In the genomic region with DNA sequence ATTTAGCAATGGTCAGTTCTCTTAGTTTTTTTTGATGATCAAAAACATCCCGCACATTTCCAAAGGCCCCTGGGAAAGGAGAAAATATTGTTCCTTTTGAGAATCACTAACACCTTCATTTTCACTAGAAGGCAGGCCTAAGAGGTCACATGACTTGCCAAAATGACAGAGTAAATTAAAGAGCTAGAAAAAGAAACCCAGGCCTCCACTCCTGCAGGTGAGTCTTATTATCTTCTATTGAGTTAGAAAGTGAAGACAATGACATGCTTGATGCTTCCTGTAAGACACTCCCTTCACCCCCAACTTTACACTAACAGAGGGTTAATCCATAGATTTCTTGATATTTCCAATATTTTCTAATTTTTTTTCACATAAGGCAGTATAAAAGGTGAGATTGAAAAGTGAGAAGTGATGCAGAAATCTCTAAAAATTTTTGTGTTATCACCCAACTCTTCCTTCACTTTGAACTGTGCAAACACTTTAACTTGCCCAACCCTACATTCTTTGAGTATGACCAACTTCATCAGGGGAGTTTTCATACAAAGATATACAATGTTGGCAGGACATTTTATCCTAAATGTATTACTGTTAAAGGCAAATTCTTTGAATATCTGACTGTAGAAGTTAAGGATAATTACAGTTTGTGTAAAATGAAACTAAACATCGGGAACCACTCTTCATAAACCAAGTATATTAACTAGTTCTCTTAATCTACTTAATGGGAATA, we compare ENCODE assay signal across 15 cellular contexts. TPM values are rescaled to one million over a fixed set of nuclear protein-coding genes. Genes with fewer than 3 reads are reported as not detected.
DNase-seq lines count a peak whose midpoint lies in the region; ATAC-seq, FAIRE-seq and TF ChIP-seq lines count a peak whose summit lies in the region.
"Had no signal": no experiment of that assay in that cellular context is flagged by ENCODE, and none has a peak within 500 bp of the region (broad histone marks: within the 10 kb centered on the region; RNA-seq: fewer than 3 reads in every experiment).

No MANE protein-coding gene starts in this region.

- H3K27me3 ChIP-seq in MG63: no peaks in the 10 kb centered on the region
- H3K27me3 ChIP-seq in bronchial epithelial cell (ENCODE audit: control insufficient read depth, insufficient read depth, low read length): no peaks in the 10 kb centered on the region
- no peaks in the 10 kb centered on the region for H3K27me3 ChIP-seq in left lung
- no peaks in the 10 kb centered on the region for H3K27me3 ChIP-seq in stomach
- H3K27me3 ChIP-seq: neutrophil had no signal

- TF ChIP-seq POLR2A in stomach (IDR thresholded peaks at IDR 0.05): no peak

- H3K36me3 Mint-ChIP-seq in Calu3 (ENCODE audit: insufficient read depth, unreplicated experiment): no peaks in the 10 kb centered on the region
- H3K36me3 Mint-ChIP-seq: activated naive CD8-positive, alpha-beta T cell treated with anti-CD3 and anti-CD28 coated beads, Interleukin-2, amount 10 ng/mL, durations not matched to agents 7 days and 5 days had no signal

- H3K4me3 Mint-ChIP-seq in Calu3 (ENCODE audit: low read depth, unreplicated experiment): no peak overlapping the region
- H3K4me3 Mint-ChIP-seq: activated naive CD8-positive, alpha-beta T cell treated with anti-CD3 and anti-CD28 coated beads, Interleukin-2, amount 10 ng/mL, durations not matched to agents 7 days and 5 days had no signal

- no peak for TF ChIP-seq CTCF in Calu3 (IDR thresholded peaks at IDR 0.05; ENCODE audit: unreplicated experiment)
- TF ChIP-seq CTCF in bronchial epithelial cell (IDR thresholded peaks at IDR 0.05; ENCODE audit: insufficient read depth, low read length, severe bottlenecking): no peak
- TF ChIP-seq CTCF in left lung (IDR thresholded peaks at IDR 0.05): no peak
- no peak for TF ChIP-seq CTCF in stomach (IDR thresholded peaks at IDR 0.05)

- H3K27ac ChIP-seq in left lung: peak overlapping the region; percentile 28 to 33
- no peak overlapping the region for H3K27ac ChIP-seq in stomach
- H3K27ac ChIP-seq: neutrophil had no signal

- no peak for FAIRE-seq in bronchial epithelial cell (lab: Jason Lieb, UNC)
- FAIRE-seq: H1, small intestine had no signal

- no peak for TF ChIP-seq EP300 in stomach (IDR thresholded peaks at IDR 0.05)

- DNase-seq in Calu3 (no peak), MG63 (no peak), bronchial epithelial cell (ENCODE audit: low read depth) (peak; percentile 71), left lung (no peak), stomach (no peak), NCI-H2029 (lab: John Stamatoyannopoulos, UW) (no peak), NCI-H2227 (lab: John Stamatoyannopoulos, UW; ENCODE audit: unreplicated experiment) (no peak)
- DNase-seq: activated naive CD8-positive, alpha-beta T cell treated with anti-CD3 and anti-CD28 coated beads, Interleukin-2, amount 10 ng/mL, durations not matched to agents 7 days and 5 days; NCI-H2081; small intestine; stimulated activated naive CD8-positive, alpha-beta T cell treated with anti-CD3 and anti-CD28 coated beads, Interleukin-15, Interleukin-2, amounts not matched to agents 100 U/mL and 50 U/mL, for 24 hours; T-helper 2 cell had no signal

- H3K4me1 Mint-ChIP-seq in Calu3 (ENCODE audit: low read depth, unreplicated experiment): peaks cover 23% of the 10 kb centered on the region

- no peaks in the 10 kb centered on the region for H3K9me3 ChIP-seq in MG63
- no peaks in the 10 kb centered on the region for H3K9me3 ChIP-seq in left lung
- no peaks in the 10 kb centered on the region for H3K9me3 ChIP-seq in stomach
- H3K9me3 ChIP-seq: neutrophil had no signal

- peak overlapping the region; percentile 60 for H3K27ac Mint-ChIP-seq in Calu3 (ENCODE audit: unreplicated experiment)
- H3K27ac Mint-ChIP-seq: activated naive CD8-positive, alpha-beta T cell treated with anti-CD3 and anti-CD28 coated beads, Interleukin-2, amount 10 ng/mL, durations not matched to agents 7 days and 5 days had no signal

- CTCF ChIA-PET in Calu3 (lab: Charles Lee): interaction anchor here (0.7 kb wide), 1 partner anchor 570 kb away, joined by 3 read pairs; no protein-coding TSS in a partner anchor

- ATAC-seq in left lung (peak; percentile 79), GM21576 (IDR thresholded peaks at IDR 0.05; ENCODE audit: unreplicated experiment) (no peak)
- ATAC-seq: stimulated activated naive CD8-positive, alpha-beta T cell treated with anti-CD3 and anti-CD28 coated beads, Interleukin-15, Interleukin-2, amounts not matched to agents 100 U/mL and 50 U/mL, for 24 hours had no signal

- H3K27me3 Mint-ChIP-seq in Calu3 (ENCODE audit: unreplicated experiment): no peaks in the 10 kb centered on the region

- H3K4me1 ChIP-seq in left lung (no peaks in the 10 kb centered on the region), stomach (no peaks in the 10 kb centered on the region)

- 64 to 71% (median 68%) methylated on average over 2 of the region's 2 CpGs for WGBS in stomach, 5 donors

- H3K4me3 ChIP-seq in MG63: peak overlapping the region; percentile 17
- no peak overlapping the region for H3K4me3 ChIP-seq in bronchial epithelial cell (ENCODE audit: low read depth, low read length)
- no peak overlapping the region for H3K4me3 ChIP-seq in left lung
- no peak overlapping the region for H3K4me3 ChIP-seq in stomach

- intact Hi-C loops in Calu3 (cut with micrococcal nuclease; ENCODE audit: unreplicated experiment) (loop anchor here (5.0 to 10.0 kb wide), 3 partner anchors 45 to 362 kb away; no protein-coding TSS in a partner anchor), left lung (cut with DNase I) (no loop called here), stomach (cut with DNase I; ENCODE audit: low total_unique reads) (no loop called here)

- peaks cover 2% of the 10 kb centered on the region for H3K9me3 Mint-ChIP-seq in Calu3 (ENCODE audit: low read depth, unreplicated experiment)
- H3K9me3 Mint-ChIP-seq: activated naive CD8-positive, alpha-beta T cell treated with anti-CD3 and anti-CD28 coated beads, Interleukin-2, amount 10 ng/mL, durations not matched to agents 7 days and 5 days had no signal

- H3K36me3 ChIP-seq in MG63: no peaks in the 10 kb centered on the region
- H3K36me3 ChIP-seq in bronchial epithelial cell (ENCODE audit: control insufficient read depth, insufficient read depth, low read length): no peaks in the 10 kb centered on the region
- H3K36me3 ChIP-seq in left lung: no peaks in the 10 kb centered on the region
- no peaks in the 10 kb centered on the region for H3K36me3 ChIP-seq in stomach
- H3K36me3 ChIP-seq: neutrophil had no signal

- BruUV-seq in Calu3 (replicated peaks; lab: Mats Ljungman, UMichigan): no TSS peak

RNA-seq across cellular contexts. Expression of gene SUB1, which starts 57.1 kb away (rescaled TPM):
- total RNA-seq in Calu3 (2022) (312 and 334 TPM in 2 replicates), bronchial epithelial cell (103 and 128 TPM in 2 replicates), left lung (100 to 1,000 TPM; 166 to 177 TPM), stomach (100 to 1,000 TPM in 2 of 5 donors, 10 to 100 TPM in 3; 42.0 to 167 (median 77.1) TPM)
- 406 and 640 TPM in 2 replicates for total RNA-seq in MG63 (2014; rRNA removed; shearing (Covaris generic); ENCODE audit: low replicate concordance)
- polyA plus RNA-seq in stomach: 100 to 1,000 TPM; 135 to 198 (median 192) TPM

Comparison
In these comparisons a context has a peak if more than half of its experiments do, and no peak if none do; other contexts are left out.
1. H3K27ac ChIP-seq: peak in left lung (2 of 2); none in stomach (0 of 5).